19 cellular contexts compared by ENCODE assay signal in the genomic region with DNA sequence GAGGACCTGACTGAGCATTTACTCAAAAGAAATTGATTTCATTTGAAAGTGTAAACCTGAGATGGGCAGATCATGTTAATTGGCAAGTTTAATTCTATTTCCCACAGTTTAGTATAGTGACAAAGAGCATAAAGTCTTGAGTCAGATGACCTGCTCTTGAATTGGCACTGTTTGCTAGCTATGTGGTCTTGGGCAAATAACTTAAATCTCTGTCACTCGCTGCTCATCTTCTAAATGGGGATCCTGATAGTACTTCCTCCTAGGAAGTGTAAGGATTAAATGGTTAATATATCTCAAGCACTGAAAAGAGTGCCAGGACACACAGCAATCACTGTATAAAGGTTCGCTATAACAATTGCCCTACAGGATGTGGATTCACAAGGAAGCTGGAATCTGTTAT.
"Had no signal": no experiment of that assay in that cellular context is flagged by ENCODE, and none has a peak within 500 bp of the region (broad histone marks: within the 10 kb centered on the region; RNA-seq: fewer than 3 reads in every experiment).

No MANE protein-coding gene starts in this region.

- H3K9me3 ChIP-seq: lower lobe of right lung, sigmoid colon, thoracic aorta had no signal

- FAIRE-seq: urothelium cell line had no signal

- H3K4me3 ChIP-seq: lower lobe of right lung, sigmoid colon, thoracic aorta had no signal

- DNase-seq: activated CD4-positive, alpha-beta memory T cell treated with anti-CD3 and anti-CD28 coated beads, Interleukin-2, amount 10 ng/mL, durations not matched to agents 7 days and 5 days; activated CD4-positive, alpha-beta T cell treated with anti-CD3 and anti-CD28 coated beads for 36 hours; activated gamma-delta T cell treated with Interleukin-2 at 50 U/mL for 16 hours; activated naive CD8-positive, alpha-beta T cell treated with anti-CD3 and anti-CD28 coated beads for 36 hours; activated T-cell treated with anti-CD3 and anti-CD28 coated beads, Interleukin-2, amount 50 U/mL, for 48 hours; glutamatergic neuron; immature natural killer cell; left cardiac atrium; lower lobe of right lung; natural killer cell; occipital lobe; sigmoid colon; stimulated activated CD4-positive, alpha-beta T cell treated with anti-CD3 and anti-CD28 coated beads, Interleukin-12 subunit alpha, Interleukin-12 subunit beta, amount 100 ng/mL, for 4 hours; stimulated activated CD4-positive, alpha-beta T cell treated with anti-CD3 and anti-CD28 coated beads, Interleukin-2, amount 100 ng/mL, for 48 hours; stimulated activated naive CD8-positive, alpha-beta T cell treated with anti-CD3 and anti-CD28 coated beads, Interleukin-15, amount 100 ng/mL, for 72 hours; T1000 had no signal

- H3K36me3 Mint-ChIP-seq: activated naive CD8-positive, alpha-beta T cell treated with anti-CD3 and anti-CD28 coated beads for 36 hours; immature natural killer cell; natural killer cell had no signal

- H3K27ac ChIP-seq: lower lobe of right lung, sigmoid colon, thoracic aorta, VCaP had no signal

- H3K27ac Mint-ChIP-seq: activated CD4-positive, alpha-beta memory T cell treated with anti-CD3 and anti-CD28 coated beads, Interleukin-2, amount 10 ng/mL, durations not matched to agents 7 days and 5 days; activated CD4-positive, alpha-beta T cell treated with anti-CD3 and anti-CD28 coated beads for 36 hours; activated naive CD8-positive, alpha-beta T cell treated with anti-CD3 and anti-CD28 coated beads for 36 hours; immature natural killer cell; natural killer cell; stimulated activated naive CD8-positive, alpha-beta T cell treated with anti-CD3 and anti-CD28 coated beads, Interleukin-15, amount 100 ng/mL, for 72 hours had no signal

- H3K4me1 Mint-ChIP-seq: activated CD4-positive, alpha-beta memory T cell treated with anti-CD3 and anti-CD28 coated beads, Interleukin-2, amount 10 ng/mL, durations not matched to agents 7 days and 5 days; activated CD4-positive, alpha-beta T cell treated with anti-CD3 and anti-CD28 coated beads for 36 hours; activated naive CD8-positive, alpha-beta T cell treated with anti-CD3 and anti-CD28 coated beads for 36 hours; immature natural killer cell; natural killer cell; stimulated activated naive CD8-positive, alpha-beta T cell treated with anti-CD3 and anti-CD28 coated beads, Interleukin-15, amount 100 ng/mL, for 72 hours had no signal

- H3K27me3 Mint-ChIP-seq: activated CD4-positive, alpha-beta T cell treated with anti-CD3 and anti-CD28 coated beads for 36 hours had no signal

- H3K27me3 ChIP-seq: sigmoid colon had no signal

- H3K9me3 Mint-ChIP-seq: activated CD4-positive, alpha-beta memory T cell treated with anti-CD3 and anti-CD28 coated beads, Interleukin-2, amount 10 ng/mL, durations not matched to agents 7 days and 5 days; activated naive CD8-positive, alpha-beta T cell treated with anti-CD3 and anti-CD28 coated beads for 36 hours; immature natural killer cell; natural killer cell; stimulated activated naive CD8-positive, alpha-beta T cell treated with anti-CD3 and anti-CD28 coated beads, Interleukin-15, amount 100 ng/mL, for 72 hours had no signal

- ATAC-seq: activated CD4-positive, alpha-beta T cell treated with anti-CD3 and anti-CD28 coated beads for 36 hours; left cardiac atrium; lower lobe of right lung; natural killer cell; stimulated activated naive CD8-positive, alpha-beta T cell treated with anti-CD3 and anti-CD28 coated beads, Interleukin-15, amount 100 ng/mL, for 72 hours had no signal

- H3K4me3 Mint-ChIP-seq: activated CD4-positive, alpha-beta memory T cell treated with anti-CD3 and anti-CD28 coated beads, Interleukin-2, amount 10 ng/mL, durations not matched to agents 7 days and 5 days; activated CD4-positive, alpha-beta T cell treated with anti-CD3 and anti-CD28 coated beads for 36 hours; activated naive CD8-positive, alpha-beta T cell treated with anti-CD3 and anti-CD28 coated beads for 36 hours; immature natural killer cell; natural killer cell; stimulated activated naive CD8-positive, alpha-beta T cell treated with anti-CD3 and anti-CD28 coated beads, Interleukin-15, amount 100 ng/mL, for 72 hours had no signal

- H3K36me3 ChIP-seq: lower lobe of right lung, sigmoid colon, thoracic aorta had no signal
